In the genomic region with DNA sequence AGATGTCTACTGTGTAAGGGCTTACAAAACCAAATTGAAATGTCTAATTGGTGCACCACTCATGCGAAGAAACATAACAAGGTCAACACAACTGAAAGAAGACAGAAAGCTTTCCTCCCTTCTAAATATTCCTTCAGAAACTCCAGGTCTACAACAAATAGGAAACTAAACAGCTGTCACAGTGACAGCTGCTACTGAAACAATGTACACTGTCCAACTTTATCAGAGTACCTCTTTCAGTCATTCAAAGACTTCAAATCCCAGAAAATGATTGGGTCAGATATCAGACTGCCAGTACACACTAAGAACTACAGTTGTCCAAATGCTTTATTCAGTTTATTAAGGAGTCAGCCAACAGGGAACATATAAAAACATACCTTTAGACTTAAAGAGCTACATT, we compare ENCODE assay signal across 23 cellular contexts. TPM values are rescaled to one million over a fixed set of nuclear protein-coding genes. Genes with fewer than 3 reads are reported as not detected.
"Had no signal": no experiment of that assay in that cellular context is flagged by ENCODE, and none has a peak within 500 bp of the region (broad histone marks: within the 10 kb centered on the region; RNA-seq: fewer than 3 reads in every experiment).

No MANE protein-coding gene starts in this region.

- H3K4me1 ChIP-seq: Peyer's patch had no signal

- ATAC-seq: activated T-helper 17 cell treated with anti-CD3 and anti-CD28 coated beads, Interleukin-2, amount 50 U/mL, for 72 hours had no signal

- H3K27ac ChIP-seq: Peyer's patch, VCaP had no signal

- H3K9me3 ChIP-seq: Peyer's patch had no signal

- H3K4me3 ChIP-seq: Peyer's patch had no signal

- DNase-seq: activated CD4-positive, alpha-beta memory T cell treated with anti-CD3 and anti-CD28 coated beads, Interleukin-2, amount 10 ng/mL, durations not matched to agents 7 days and 5 days; activated CD4-positive, alpha-beta T cell treated with anti-CD3 and anti-CD28 coated beads, Interleukin-2, amount 50 U/mL, for 1 hour; activated CD4-positive, CD25-positive, alpha-beta regulatory T cell; activated gamma-delta T cell; activated naive CD4-positive, alpha-beta T cell treated with anti-CD3 and anti-CD28 coated beads for 36 hours; activated T-cell treated with anti-CD3 and anti-CD28 coated beads for 4 hours; activated T-cell treated with anti-CD3 and anti-CD28 coated beads, Interleukin-2, amount 50 U/mL, for 48 hours; amygdala; cerebellar nuclear complex; Kasumi-1; KBM-7; NCI-H1048; NCI-H1694; NCI-H2029; NCI-H2107; Peyer's patch; SHP77; T-helper 1 cell had no signal

- H3K27me3 ChIP-seq: Peyer's patch had no signal

- H3K36me3 ChIP-seq: Peyer's patch had no signal

RNA-seq across cellular contexts. Expression of gene TSHR, which starts 49.1 kb away (rescaled TPM):
- total RNA-seq: activated CD8-positive, alpha-beta memory T cell treated with anti-CD3 and anti-CD28 coated beads for 36 hours; activated naive CD4-positive, alpha-beta T cell treated with anti-CD3 and anti-CD28 coated beads for 36 hours; astrocyte; M059J; Peyer's patch had no signal
